In genomic region chr6:157056275-157056674, GRCh38 we compare ENCODE assay signal across 13 cellular contexts.
A peak's percentile ranks its signal among the peaks of the same experiment; 100 is the strongest.
DNase-seq lines count a peak whose midpoint lies in the region; ATAC-seq, FAIRE-seq and TF ChIP-seq lines count a peak whose summit lies in the region.
"Had no signal": no experiment of that assay in that cellular context is flagged by ENCODE, and none has a peak within 500 bp of the region (broad histone marks: within the 10 kb centered on the region; RNA-seq: fewer than 3 reads in every experiment).

No MANE protein-coding gene starts in this region.

- RAD21 ChIA-PET in GM12878 (lab: Charles Lee; ENCODE audit: unreplicated experiment) = interaction anchor here (0.7 to 1.1 kb wide), 3 partner anchors 10 to 491 kb away, joined by 3 to 4 read pairs (median 3); no protein-coding TSS in a partner anchor

- peak; percentile 37 for DNase-seq in activated T-cell treated with anti-CD3 and anti-CD28 coated beads for 24 hours (ENCODE audit: low read depth)
- DNase-seq in activated T-cell treated with anti-CD3 and anti-CD28 coated beads, Interleukin-2, amount 50 U/mL, for 1 hour = no peak
- DNase-seq in GM12878 (ENCODE audit: low read depth, low spot score) = no peak
- peak; percentile 52 for DNase-seq in stimulated activated naive CD4-positive, alpha-beta T cell treated with Interleukin-2 at 50 U/mL for 16 hours (lab: John Stamatoyannopoulos, UW)
- no peak for DNase-seq in posterior cingulate gyrus
- DNase-seq in SHP77 (lab: John Stamatoyannopoulos, UW) = no peak
- DNase-seq in globus pallidus (ENCODE audit: low spot score) = no peak
- DNase-seq: ACHN, DMS79 treated with DMSO at 0.1 percent for 48 hours, kidney glomerular epithelial cell, NCI-H2081, PC-9 had no signal

- TF ChIP-seq EP300 in GM12878 (IDR thresholded peaks at IDR 0.05; ENCODE audit: borderline replicate concordance in 1 of 2, control insufficient read depth in 1 of 2, low read depth in 2 of 2, low read length in 2 of 2) = no peak

- no peaks in the 10 kb centered on the region; a peak in 1 of 4 replicates for H3K36me3 ChIP-seq in GM12878 (ENCODE audit: control insufficient read depth in 2 of 2, insufficient read depth in 2 of 2, low read length in 1 of 2)

- in situ Hi-C loops in GM12878 (cut with MboI) = no loop called here

- WGBS in GM12878 (ENCODE audit: insufficient coverage, insufficient replicate concordance, low lambda C conversion rate, missing lambda C conversion rate) = 0% methylated on average over 1 of the region's 1 CpG

- H3K9me3 ChIP-seq in GM12878 (replicated peaks; ENCODE audit: control insufficient read depth, insufficient read depth, low read length) = no peaks in the 10 kb centered on the region; the same call in 2 of the 3 replicates

- peaks cover 4% of the 10 kb centered on the region for H4K20me1 ChIP-seq in GM12878 (ENCODE audit: control insufficient read depth, insufficient read depth)

- ATAC-seq in HG03460 (IDR thresholded peaks at IDR 0.05; ENCODE audit: unreplicated experiment) = peak; percentile 52
- ATAC-seq in GM12878 = peak; percentile 81

- POLR2A ChIA-PET in GM12878 (lab: Charles Lee) = interaction anchor here (0.6 kb wide), 1 partner anchor 124 kb away, joined by 3 read pairs; no protein-coding TSS in a partner anchor

- peak; percentile 13 for FAIRE-seq in GM12878 (lab: Jason Lieb, UNC)

- peaks cover 7% of the 10 kb centered on the region for H3K79me2 ChIP-seq in GM12878 (ENCODE audit: control insufficient read depth, insufficient read depth, low read length)

- SMC1A ChIA-PET in GM12878 (lab: Charles Lee; ENCODE audit: uncharacterized antibody, unreplicated experiment) = interaction anchor here (0.6 to 1.6 kb wide), 4 partner anchors 10 to 79 kb away, joined by 3 to 6 read pairs (median 5); no protein-coding TSS in a partner anchor

- no peak for TF ChIP-seq RAD21 in GM12878 (IDR thresholded peaks at IDR 0.05; ENCODE audit: insufficient read depth, low read depth, low read length)

- no peak overlapping the region for H3K27ac ChIP-seq in GM12878 (ENCODE audit: control insufficient read depth, insufficient read depth)
- H3K27ac ChIP-seq: PC-9 had no signal

- no peak overlapping the region for H2AFZ ChIP-seq in GM12878 (ENCODE audit: control insufficient read depth, low read depth, low read length)
- H2AFZ ChIP-seq: PC-9 had no signal

- TF ChIP-seq POLR2A in GM12878 (IDR thresholded peaks at IDR 0.05; ENCODE audit: low read depth, low read length) = no peak

- no peak overlapping the region for H3K4me3 ChIP-seq in GM12878
- H3K4me3 ChIP-seq: PC-9 had no signal

- intact Hi-C loops in GM12878 (cut with micrococcal nuclease; ENCODE audit: unreplicated experiment) = loop anchor here (1.0 kb wide), 1 partner anchor 9 kb away; no protein-coding TSS in a partner anchor
- intact Hi-C loops in posterior cingulate gyrus (cut with DNase I) = no loop called here

- TF ChIP-seq CTCF in GM12878 (IDR thresholded peaks at IDR 0.05 in 2 of 3, conservative IDR thresholded peaks at IDR 0.05 in 1 of 3; ENCODE audit: control insufficient read depth in 2 of 3, extremely low read depth in 1 of 3, insufficient read depth in 1 of 3, low read depth in 3 of 3, low read length in 3 of 3) = no peak

- H3K4me2 ChIP-seq in GM12878 (ENCODE audit: control insufficient read depth, insufficient read depth) = no peak overlapping the region
- H3K4me2 ChIP-seq: PC-9 had no signal

- no peaks in the 10 kb centered on the region for H3K27me3 ChIP-seq in GM12878 (replicated peaks in 1 of 2; ENCODE audit: control insufficient read depth in 2 of 2, insufficient read depth in 2 of 2, low read length in 1 of 2)

- no peak overlapping the region for H3K9ac ChIP-seq in GM12878 (ENCODE audit: control insufficient read depth, insufficient read depth, low read length)

- CTCF ChIA-PET in GM12878 (lab: Yijun Ruan, JAX) = interaction anchor here (1.0 to 1.2 kb wide), 2 partner anchors 9 to 10 kb away, joined by 4 to 5 read pairs; no protein-coding TSS in a partner anchor

- BruUV-seq in GM12878 (replicated peaks; lab: Mats Ljungman, UMichigan) = no TSS peak

- H3K4me1 ChIP-seq in GM12878 (ENCODE audit: control insufficient read depth, insufficient read depth, low read length) = peaks cover 15% of the 10 kb centered on the region

TF ChIP-seq in GM12878, 131 proteins besides CTCF, POLR2A, EP300 and RAD21:
- TF ChIP-seq, protein P1, sequence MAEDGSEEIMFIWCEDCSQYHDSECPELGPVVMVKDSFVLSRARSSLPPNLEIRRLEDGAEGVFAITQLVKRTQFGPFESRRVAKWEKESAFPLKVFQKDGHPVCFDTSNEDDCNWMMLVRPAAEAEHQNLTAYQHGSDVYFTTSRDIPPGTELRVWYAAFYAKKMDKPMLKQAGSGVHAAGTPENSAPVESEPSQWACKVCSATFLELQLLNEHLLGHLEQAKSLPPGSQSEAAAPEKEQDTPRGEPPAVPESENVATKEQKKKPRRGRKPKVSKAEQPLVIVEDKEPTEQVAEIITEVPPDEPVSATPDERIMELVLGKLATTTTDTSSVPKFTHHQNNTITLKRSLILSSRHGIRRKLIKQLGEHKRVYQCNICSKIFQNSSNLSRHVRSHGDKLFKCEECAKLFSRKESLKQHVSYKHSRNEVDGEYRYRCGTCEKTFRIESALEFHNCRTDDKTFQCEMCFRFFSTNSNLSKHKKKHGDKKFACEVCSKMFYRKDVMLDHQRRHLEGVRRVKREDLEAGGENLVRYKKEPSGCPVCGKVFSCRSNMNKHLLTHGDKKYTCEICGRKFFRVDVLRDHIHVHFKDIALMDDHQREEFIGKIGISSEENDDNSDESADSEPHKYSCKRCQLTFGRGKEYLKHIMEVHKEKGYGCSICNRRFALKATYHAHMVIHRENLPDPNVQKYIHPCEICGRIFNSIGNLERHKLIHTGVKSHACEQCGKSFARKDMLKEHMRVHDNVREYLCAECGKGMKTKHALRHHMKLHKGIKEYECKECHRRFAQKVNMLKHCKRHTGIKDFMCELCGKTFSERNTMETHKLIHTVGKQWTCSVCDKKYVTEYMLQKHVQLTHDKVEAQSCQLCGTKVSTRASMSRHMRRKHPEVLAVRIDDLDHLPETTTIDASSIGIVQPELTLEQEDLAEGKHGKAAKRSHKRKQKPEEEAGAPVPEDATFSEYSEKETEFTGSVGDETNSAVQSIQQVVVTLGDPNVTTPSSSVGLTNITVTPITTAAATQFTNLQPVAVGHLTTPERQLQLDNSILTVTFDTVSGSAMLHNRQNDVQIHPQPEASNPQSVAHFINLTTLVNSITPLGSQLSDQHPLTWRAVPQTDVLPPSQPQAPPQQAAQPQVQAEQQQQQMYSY (CRISPR knock-in tag; IDR thresholded peaks at IDR 0.05) = no peak
- TF ChIP-seq EED (IDR thresholded peaks at IDR 0.05; ENCODE audit: low read depth) (no peak), CREB1 (IDR thresholded peaks at IDR 0.05; ENCODE audit: low read depth) (peak; percentile 76), CEBPB (IDR thresholded peaks at IDR 0.05; ENCODE audit: borderline replicate concordance in 1 of 2, low read depth in 2 of 2, low read length in 2 of 2) (no peak), CBX5 (IDR thresholded peaks at IDR 0.05; ENCODE audit: low read depth) (no peak), E4F1 (IDR thresholded peaks at IDR 0.05; ENCODE audit: borderline replicate concordance, partially characterized antibody) (no peak), MTA2 (IDR thresholded peaks at IDR 0.05; ENCODE audit: low read depth) (no peak), HCFC1 (IDR thresholded peaks at IDR 0.05; ENCODE audit: low read length) (no peak), RB1 (IDR thresholded peaks at IDR 0.05; ENCODE audit: borderline replicate concordance) (no peak), RUNX3 (IDR thresholded peaks at IDR 0.05; ENCODE audit: low read length) (peak; percentile 30; the same call in 1 of the 2 replicates), BMI1 (IDR thresholded peaks at IDR 0.05; ENCODE audit: borderline replicate concordance) (no peak), MEF2A (IDR thresholded peaks at IDR 0.05; ENCODE audit: insufficient read depth, low read depth, low read length) (no peak), ETV6 (conservative IDR thresholded peaks at IDR 0.05 in 1 of 2, IDR thresholded peaks at IDR 0.05 in 1 of 2; ENCODE audit: borderline replicate concordance in 1 of 2, low read depth in 1 of 2) (peak in 1 of 2 experiments; percentile 21; a peak in 1 of 4 replicates), MTA3 (IDR thresholded peaks at IDR 0.05; ENCODE audit: borderline replicate concordance, low read length) (no peak), JUNB (IDR thresholded peaks at IDR 0.05) (peak; percentile 6; the same call in 1 of the 2 replicates), CREM (IDR thresholded peaks at IDR 0.05; ENCODE audit: low read depth) (peak; percentile 47)

Comparison
In these comparisons a context has a peak if more than half of its experiments do, and no peak if none do; other contexts are left out.
1. DNase-seq: peak in activated T-cell treated with anti-CD3 and anti-CD28 coated beads for 24 hours (single experiment) and stimulated activated naive CD4-positive, alpha-beta T cell treated with Interleukin-2 at 50 U/mL for 16 hours (single experiment); none in activated T-cell treated with anti-CD3 and anti-CD28 coated beads, Interleukin-2, amount 50 U/mL, for 1 hour (single experiment), GM12878 (single experiment), posterior cingulate gyrus (0 of 10), SHP77 (0 of 2) and globus pallidus (single experiment).